In genomic region chr11:15807827-15808226, GRCh38 we compare ENCODE assay signal across 22 cellular contexts.
"Had no signal": no experiment of that assay in that cellular context is flagged by ENCODE, and none has a peak within 500 bp of the region (broad histone marks: within the 10 kb centered on the region; RNA-seq: fewer than 3 reads in every experiment).

No MANE protein-coding gene starts in this region.

- H3K4me1 ChIP-seq: colonic mucosa, sigmoid colon, testis, tibial nerve had no signal

- H3K36me3 ChIP-seq: colonic mucosa, sigmoid colon, tibial nerve had no signal

- ATAC-seq: left colon; left ventricle myocardium superior; stimulated activated naive B cell treated with anti-CD40 and anti-IgM and Interleukin-4, amounts not matched to agents 10 μg/mL and 1 μg/mL and 100 μg/mL, for 72 hours; stimulated activated naive CD8-positive, alpha-beta T cell treated with anti-CD3 and anti-CD28 coated beads, Interleukin-15, amount 100 ng/mL, for 72 hours had no signal

- H3K27me3 ChIP-seq: colonic mucosa, hepatocyte, sigmoid colon, testis, tibial nerve had no signal

- FAIRE-seq: endothelial cell of umbilical vein, kidney had no signal

- H3K79me2 ChIP-seq: hepatocyte had no signal

- H3K4me2 ChIP-seq: hepatocyte had no signal

- H3K4me3 ChIP-seq: colonic mucosa, hepatocyte, lung, sigmoid colon, skin epidermis, testis, tibial nerve had no signal

- H3K9me3 ChIP-seq: colonic mucosa, sigmoid colon, testis, tibial nerve had no signal

- H3K27ac ChIP-seq: colonic mucosa, hepatocyte, sigmoid colon, skin epidermis, testis, tibial nerve had no signal

- H2AFZ ChIP-seq: hepatocyte had no signal

- DNase-seq: colonic mucosa; dermis blood vessel endothelial cell; endodermal cell; erythroblast; foreskin melanocyte; head of caudate nucleus; kidney; left colon; left ventricle myocardium superior; mesenchymal stem cell; naive B cell; sigmoid colon; stimulated activated CD4-positive, alpha-beta T cell treated with anti-CD3 and anti-CD28 coated beads, Interleukin-2, amount 100 ng/mL, for 24 hours; stimulated activated CD4-positive, alpha-beta T cell treated with anti-CD3 and anti-CD28 coated beads, Interleukin-4, amount 100 ng/mL, for 4 hours; stimulated activated naive B cell treated with anti-CD40 and anti-IgM and Interleukin-4, amounts not matched to agents 10 μg/mL and 1 μg/mL and 100 μg/mL, for 72 hours; stimulated activated naive CD8-positive, alpha-beta T cell treated with anti-CD3 and anti-CD28 coated beads, Interleukin-15, amount 100 ng/mL, for 72 hours; testis had no signal
